ENCODE assay signal across 8 cellular contexts in the genomic region with DNA sequence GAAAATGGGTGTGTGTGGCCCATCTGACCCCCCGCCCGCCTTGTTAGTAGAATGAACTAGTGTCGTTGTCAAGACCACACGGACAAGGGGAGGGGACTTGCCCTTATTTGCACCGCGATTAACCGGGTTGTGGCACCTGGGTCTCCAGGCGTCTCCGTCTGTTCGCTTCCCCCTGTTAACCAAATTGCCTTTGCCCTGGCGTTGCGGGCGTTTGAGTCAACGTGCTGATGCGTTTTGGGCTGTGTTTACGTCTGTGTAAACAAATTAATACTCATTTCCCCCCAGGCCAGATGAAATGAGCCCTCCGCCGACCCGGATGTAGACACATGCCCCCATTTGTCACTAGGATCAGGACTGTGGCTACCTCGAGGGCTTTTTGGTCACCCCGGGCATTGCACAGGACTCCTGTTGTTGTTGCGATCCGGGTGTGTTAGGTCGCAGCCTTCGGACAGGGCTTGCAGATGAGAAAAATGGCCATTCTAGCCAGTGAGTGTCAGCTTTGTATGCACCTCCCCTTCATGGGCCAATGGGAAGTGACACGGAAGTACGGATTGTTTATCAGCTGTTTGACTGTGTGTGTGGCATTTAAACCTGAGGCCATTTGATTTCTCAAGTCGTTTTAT. TPM values are rescaled to one million over a fixed set of nuclear protein-coding genes. Genes with fewer than 3 reads are reported as not detected.
DNase-seq lines count a peak whose midpoint lies in the region; ATAC-seq and TF ChIP-seq lines count a peak whose summit lies in the region.

No MANE protein-coding gene starts in this region.

- DNase-seq in H4 (ENCODE audit: low spot score) (peak; percentile 91), LHCN-M2 (ENCODE audit: low read depth) (peak; percentile 87), SHP77 treated with DMSO at 0.1 percent for 48 hours (lab: John Stamatoyannopoulos, UW) (peak; percentile 55), germinal center (ENCODE audit: low spot score) (peak; percentile 81), nucleus accumbens (lab: John Stamatoyannopoulos, UW) (peak in 54 of 56 donors; percentile 16 to 83 (median 61)), thoracic aorta (ENCODE audit: low spot score) (peak; percentile 59)
- DNase-seq in activated naive CD4-positive, alpha-beta T cell treated with anti-CD3 and anti-CD28 coated beads for 36 hours, result peak; percentile 71

- no peaks in the 10 kb centered on the region for H3K9me3 Mint-ChIP-seq in activated naive CD4-positive, alpha-beta T cell treated with anti-CD3 and anti-CD28 coated beads for 36 hours

- CTCF ChIA-PET in activated naive CD4-positive, alpha-beta T cell treated with anti-CD3 and anti-CD28 coated beads for 36 hours (lab: Charles Lee), result interaction anchor here (0.6 to 1.3 kb wide), 4 partner anchors 11 to 78 kb away, joined by 3 to 4 read pairs (median 3); no protein-coding TSS in a partner anchor

- peak; percentile 89 for ATAC-seq in thoracic aorta (ENCODE audit: insufficient number of reproducible peaks, low FRiP score, low read depth)

- H3K9ac ChIP-seq in ES-I3 (ENCODE audit: low read depth, low read length), result peak overlapping the region; percentile 91

- H3K9me3 ChIP-seq in ES-I3 (ENCODE audit: control insufficient read depth, insufficient read depth, low read length) (no peaks in the 10 kb centered on the region; the same call in 1 of the 2 replicates), thoracic aorta (no peaks in the 10 kb centered on the region)

- no peaks in the 10 kb centered on the region for H3K27me3 Mint-ChIP-seq in activated naive CD4-positive, alpha-beta T cell treated with anti-CD3 and anti-CD28 coated beads for 36 hours (ENCODE audit: low read depth)

- peaks cover 36% of the 10 kb centered on the region for H3K4me1 Mint-ChIP-seq in activated naive CD4-positive, alpha-beta T cell treated with anti-CD3 and anti-CD28 coated beads for 36 hours (ENCODE audit: low read depth)

- H3K4me3 ChIP-seq in thoracic aorta, result peak overlapping the region; percentile 99

- H3K36me3 Mint-ChIP-seq in activated naive CD4-positive, alpha-beta T cell treated with anti-CD3 and anti-CD28 coated beads for 36 hours (ENCODE audit: low read depth), result peaks cover 9% of the 10 kb centered on the region

- intact Hi-C loops in activated naive CD4-positive, alpha-beta T cell treated with anti-CD3 and anti-CD28 coated beads for 36 hours (cut with micrococcal nuclease), result loop anchor here (1.0 to 10.0 kb wide), 5 partner anchors 22 to 380 kb away; a partner anchor contains a TSS

- H3K36me3 ChIP-seq in ES-I3 (ENCODE audit: insufficient read depth, low read length) (no peaks in the 10 kb centered on the region), thoracic aorta (peaks cover 6% of the 10 kb centered on the region)

- no peaks in the 10 kb centered on the region for H3K4me1 ChIP-seq in ES-I3 (ENCODE audit: insufficient read depth, low read length)
- peaks cover 9 to 21% of the 10 kb centered on the region in 2 donors for H3K4me1 ChIP-seq in thoracic aorta (ENCODE audit: control insufficient read depth in 1 of 2, low read depth in 2 of 2)

- H3K4me3 Mint-ChIP-seq in activated naive CD4-positive, alpha-beta T cell treated with anti-CD3 and anti-CD28 coated beads for 36 hours, result peak overlapping the region; percentile 96

- H3K27ac Mint-ChIP-seq in activated naive CD4-positive, alpha-beta T cell treated with anti-CD3 and anti-CD28 coated beads for 36 hours, result peak overlapping the region; percentile 93

- TF ChIP-seq CTCF in thoracic aorta (IDR thresholded peaks at IDR 0.05), result no peak

- no peaks in the 10 kb centered on the region for H3K27me3 ChIP-seq in thoracic aorta (replicated peaks; ENCODE audit: insufficient read depth)

- H3K27ac ChIP-seq in thoracic aorta, result peak overlapping the region; percentile 92 to 98

RNA-seq across cellular contexts. Expression of a gene that starts 0.9 kb away (rescaled TPM):
- total RNA-seq in H4 (2014; rRNA removed; shearing (Covaris generic)), result 23.9 and 28.3 TPM in 2 replicates
- 42.9 and 45.5 TPM in 2 replicates for total RNA-seq in LHCN-M2 (2014; rRNA removed)
- 9.1 TPM for polyA plus RNA-seq in LHCN-M2 (2012)
- 100 to 1,000 TPM in 1 of 2 experiments, 10 to 100 TPM in 1; 99.2 to 100 TPM for total RNA-seq in activated naive CD4-positive, alpha-beta T cell treated with anti-CD3 and anti-CD28 coated beads for 36 hours
- total RNA-seq in thoracic aorta, result 100 to 1,000 TPM in 1 of 2 donors, 10 to 100 TPM in 1; 75.8 to 127 TPM

Comparison
In these comparisons a context has a peak if more than half of its experiments do, and no peak if none do; other contexts are left out.
1. Peak in every context shown above with its lines: DNase-seq, ATAC-seq, H3K4me3 ChIP-seq and H3K27ac ChIP-seq.